Comparison of ENCODE assay signal across 1 cellular context in the genomic region with DNA sequence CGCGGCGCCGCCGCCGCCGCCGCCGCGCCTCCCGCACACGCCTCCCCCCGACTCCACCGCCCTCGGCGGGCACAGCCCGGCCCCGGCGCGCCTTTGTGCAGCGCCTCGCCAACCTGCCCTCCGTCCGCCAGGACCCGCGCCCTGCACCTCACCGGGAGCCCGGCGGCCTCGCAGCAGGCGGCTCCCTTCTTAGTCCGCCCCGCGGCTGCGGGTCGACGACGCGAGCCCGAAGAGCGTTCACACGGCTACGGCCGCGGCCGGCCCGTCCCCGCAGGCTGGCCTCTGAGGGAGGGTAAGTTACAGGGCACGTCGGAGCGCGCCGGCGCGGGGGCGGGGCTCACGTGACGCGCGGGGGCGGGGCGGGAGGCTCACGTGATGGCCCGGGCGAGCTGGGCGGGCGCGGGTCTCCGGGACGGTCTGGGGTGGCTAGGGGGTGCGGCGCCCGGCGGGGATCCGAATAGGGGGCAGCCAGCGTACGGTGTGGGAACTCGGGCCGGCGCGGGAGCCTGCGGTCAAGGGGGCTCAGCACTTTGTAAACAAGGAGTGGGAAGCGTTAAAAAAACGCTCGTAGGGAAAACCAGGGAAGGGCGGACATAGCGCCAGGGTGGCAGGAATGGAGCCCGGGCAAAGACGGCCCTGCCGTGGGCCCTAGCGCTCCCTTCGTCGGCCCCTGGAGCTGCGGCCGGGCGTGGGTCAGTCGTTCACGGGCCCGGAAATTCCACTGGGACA.
TF ChIP-seq lines count a peak whose summit lies in the region.

A gene with protein sequence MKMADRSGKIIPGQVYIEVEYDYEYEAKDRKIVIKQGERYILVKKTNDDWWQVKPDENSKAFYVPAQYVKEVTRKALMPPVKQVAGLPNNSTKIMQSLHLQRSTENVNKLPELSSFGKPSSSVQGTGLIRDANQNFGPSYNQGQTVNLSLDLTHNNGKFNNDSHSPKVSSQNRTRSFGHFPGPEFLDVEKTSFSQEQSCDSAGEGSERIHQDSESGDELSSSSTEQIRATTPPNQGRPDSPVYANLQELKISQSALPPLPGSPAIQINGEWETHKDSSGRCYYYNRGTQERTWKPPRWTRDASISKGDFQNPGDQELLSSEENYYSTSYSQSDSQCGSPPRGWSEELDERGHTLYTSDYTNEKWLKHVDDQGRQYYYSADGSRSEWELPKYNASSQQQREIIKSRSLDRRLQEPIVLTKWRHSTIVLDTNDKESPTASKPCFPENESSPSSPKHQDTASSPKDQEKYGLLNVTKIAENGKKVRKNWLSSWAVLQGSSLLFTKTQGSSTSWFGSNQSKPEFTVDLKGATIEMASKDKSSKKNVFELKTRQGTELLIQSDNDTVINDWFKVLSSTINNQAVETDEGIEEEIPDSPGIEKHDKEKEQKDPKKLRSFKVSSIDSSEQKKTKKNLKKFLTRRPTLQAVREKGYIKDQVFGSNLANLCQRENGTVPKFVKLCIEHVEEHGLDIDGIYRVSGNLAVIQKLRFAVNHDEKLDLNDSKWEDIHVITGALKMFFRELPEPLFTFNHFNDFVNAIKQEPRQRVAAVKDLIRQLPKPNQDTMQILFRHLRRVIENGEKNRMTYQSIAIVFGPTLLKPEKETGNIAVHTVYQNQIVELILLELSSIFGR (minus strand): TSS at position 301 of the 729 bp plus-strand sequence. CDS start 19,976 bp downstream, outside the sequence.

TF ChIP-seq in K562, 482 proteins besides CTCF, POLR2A, EP300 and RAD21 (continued from another document and continues in another):
- TF ChIP-seq, protein P1, sequence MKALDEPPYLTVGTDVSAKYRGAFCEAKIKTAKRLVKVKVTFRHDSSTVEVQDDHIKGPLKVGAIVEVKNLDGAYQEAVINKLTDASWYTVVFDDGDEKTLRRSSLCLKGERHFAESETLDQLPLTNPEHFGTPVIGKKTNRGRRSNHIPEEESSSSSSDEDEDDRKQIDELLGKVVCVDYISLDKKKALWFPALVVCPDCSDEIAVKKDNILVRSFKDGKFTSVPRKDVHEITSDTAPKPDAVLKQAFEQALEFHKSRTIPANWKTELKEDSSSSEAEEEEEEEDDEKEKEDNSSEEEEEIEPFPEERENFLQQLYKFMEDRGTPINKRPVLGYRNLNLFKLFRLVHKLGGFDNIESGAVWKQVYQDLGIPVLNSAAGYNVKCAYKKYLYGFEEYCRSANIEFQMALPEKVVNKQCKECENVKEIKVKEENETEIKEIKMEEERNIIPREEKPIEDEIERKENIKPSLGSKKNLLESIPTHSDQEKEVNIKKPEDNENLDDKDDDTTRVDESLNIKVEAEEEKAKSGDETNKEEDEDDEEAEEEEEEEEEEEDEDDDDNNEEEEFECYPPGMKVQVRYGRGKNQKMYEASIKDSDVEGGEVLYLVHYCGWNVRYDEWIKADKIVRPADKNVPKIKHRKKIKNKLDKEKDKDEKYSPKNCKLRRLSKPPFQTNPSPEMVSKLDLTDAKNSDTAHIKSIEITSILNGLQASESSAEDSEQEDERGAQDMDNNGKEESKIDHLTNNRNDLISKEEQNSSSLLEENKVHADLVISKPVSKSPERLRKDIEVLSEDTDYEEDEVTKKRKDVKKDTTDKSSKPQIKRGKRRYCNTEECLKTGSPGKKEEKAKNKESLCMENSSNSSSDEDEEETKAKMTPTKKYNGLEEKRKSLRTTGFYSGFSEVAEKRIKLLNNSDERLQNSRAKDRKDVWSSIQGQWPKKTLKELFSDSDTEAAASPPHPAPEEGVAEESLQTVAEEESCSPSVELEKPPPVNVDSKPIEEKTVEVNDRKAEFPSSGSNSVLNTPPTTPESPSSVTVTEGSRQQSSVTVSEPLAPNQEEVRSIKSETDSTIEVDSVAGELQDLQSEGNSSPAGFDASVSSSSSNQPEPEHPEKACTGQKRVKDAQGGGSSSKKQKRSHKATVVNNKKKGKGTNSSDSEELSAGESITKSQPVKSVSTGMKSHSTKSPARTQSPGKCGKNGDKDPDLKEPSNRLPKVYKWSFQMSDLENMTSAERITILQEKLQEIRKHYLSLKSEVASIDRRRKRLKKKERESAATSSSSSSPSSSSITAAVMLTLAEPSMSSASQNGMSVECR (CRISPR knock-in tag; IDR thresholded peaks at IDR 0.05), result peak; percentile 25
- TF ChIP-seq PHF8 (IDR thresholded peaks at IDR 0.05; ENCODE audit: borderline replicate concordance, low read length), result peak; percentile 86
- TF ChIP-seq FOXP1 (CRISPR knock-in tag; IDR thresholded peaks at IDR 0.05), result peak; percentile 31
- TF ChIP-seq CCNT2 (IDR thresholded peaks at IDR 0.05; ENCODE audit: borderline replicate concordance, extremely low read depth, insufficient read length, low read depth, low read length), result peak; percentile 71
- TF ChIP-seq, protein P2, sequence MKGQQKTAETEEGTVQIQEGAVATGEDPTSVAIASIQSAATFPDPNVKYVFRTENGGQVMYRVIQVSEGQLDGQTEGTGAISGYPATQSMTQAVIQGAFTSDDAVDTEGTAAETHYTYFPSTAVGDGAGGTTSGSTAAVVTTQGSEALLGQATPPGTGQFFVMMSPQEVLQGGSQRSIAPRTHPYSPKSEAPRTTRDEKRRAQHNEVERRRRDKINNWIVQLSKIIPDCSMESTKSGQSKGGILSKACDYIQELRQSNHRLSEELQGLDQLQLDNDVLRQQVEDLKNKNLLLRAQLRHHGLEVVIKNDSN (CRISPR knock-in tag; IDR thresholded peaks at IDR 0.05), result peak; percentile 92
- TF ChIP-seq HNRNPL (IDR thresholded peaks at IDR 0.05; ENCODE audit: low read depth, low read length), result peak; percentile 85
- TF ChIP-seq, protein P3, sequence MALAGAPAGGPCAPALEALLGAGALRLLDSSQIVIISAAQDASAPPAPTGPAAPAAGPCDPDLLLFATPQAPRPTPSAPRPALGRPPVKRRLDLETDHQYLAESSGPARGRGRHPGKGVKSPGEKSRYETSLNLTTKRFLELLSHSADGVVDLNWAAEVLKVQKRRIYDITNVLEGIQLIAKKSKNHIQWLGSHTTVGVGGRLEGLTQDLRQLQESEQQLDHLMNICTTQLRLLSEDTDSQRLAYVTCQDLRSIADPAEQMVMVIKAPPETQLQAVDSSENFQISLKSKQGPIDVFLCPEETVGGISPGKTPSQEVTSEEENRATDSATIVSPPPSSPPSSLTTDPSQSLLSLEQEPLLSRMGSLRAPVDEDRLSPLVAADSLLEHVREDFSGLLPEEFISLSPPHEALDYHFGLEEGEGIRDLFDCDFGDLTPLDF (CRISPR knock-in tag; IDR thresholded peaks at IDR 0.05), result no peak
- TF ChIP-seq JUNB (CRISPR knock-in tag; conservative IDR thresholded peaks at IDR 0.05), result no peak
- TF ChIP-seq MYNN (IDR thresholded peaks at IDR 0.05), result no peak
- TF ChIP-seq MYNN (CRISPR knock-in tag; IDR thresholded peaks at IDR 0.05), result no peak
- peak; percentile 65 for TF ChIP-seq SUPT5H (IDR thresholded peaks at IDR 0.05)
- TF ChIP-seq MBD2 (IDR thresholded peaks at IDR 0.05; ENCODE audit: borderline replicate concordance, low read depth), result 0 out of 2 replicates have a peak, but pooled peaks have one; percentile 7
- peak; percentile 71 to 76 for TF ChIP-seq FOXK2 (conservative IDR thresholded peaks at IDR 0.05 in 1 of 2, IDR thresholded peaks at IDR 0.05 in 1 of 2; ENCODE audit: low read depth in 2 of 2)
- peak; percentile 63 for TF ChIP-seq CREM (IDR thresholded peaks at IDR 0.05; ENCODE audit: low read depth)
- no peak for TF ChIP-seq SNRNP70 (optimal IDR thresholded peaks at IDR 0.05; ENCODE audit: low read depth, low read length)
- peak; percentile 83 for TF ChIP-seq CXXC5 (CRISPR knock-in tag; IDR thresholded peaks at IDR 0.05)
- 0 out of 2 replicates have a peak, but pooled peaks have one; percentile 52 for TF ChIP-seq SMAD4 (CRISPR knock-in tag; conservative IDR thresholded peaks at IDR 0.05)
- no peak for TF ChIP-seq TCFL5 (CRISPR knock-in tag; conservative IDR thresholded peaks at IDR 0.05)
- no peak for TF ChIP-seq ETS2 (tag; IDR thresholded peaks at IDR 0.05; ENCODE audit: borderline replicate concordance, poor library complexity, severe bottlenecking)
- TF ChIP-seq SMARCC2 (IDR thresholded peaks at IDR 0.05; ENCODE audit: low read depth), result 0 out of 2 replicates have a peak, but pooled peaks have one; percentile 16
- TF ChIP-seq CREB1 (IDR thresholded peaks at IDR 0.05), result 0 out of 2 replicates have a peak, but pooled peaks have one; percentile 42
- TF ChIP-seq CREB1 (CRISPR knock-in tag; IDR thresholded peaks at IDR 0.05), result 0 out of 2 replicates have a peak, but pooled peaks have one; percentile 37
- TF ChIP-seq, protein P4, sequence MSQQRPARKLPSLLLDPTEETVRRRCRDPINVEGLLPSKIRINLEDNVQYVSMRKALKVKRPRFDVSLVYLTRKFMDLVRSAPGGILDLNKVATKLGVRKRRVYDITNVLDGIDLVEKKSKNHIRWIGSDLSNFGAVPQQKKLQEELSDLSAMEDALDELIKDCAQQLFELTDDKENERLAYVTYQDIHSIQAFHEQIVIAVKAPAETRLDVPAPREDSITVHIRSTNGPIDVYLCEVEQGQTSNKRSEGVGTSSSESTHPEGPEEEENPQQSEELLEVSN (IDR thresholded peaks at IDR 0.05; ENCODE audit: borderline replicate concordance in 1 of 2, extremely low read depth in 1 of 2, insufficient read depth in 1 of 2, insufficient read length in 1 of 2, low read depth in 1 of 2, low read length in 1 of 2, poor library complexity in 1 of 2, severe bottlenecking in 1 of 2), result peak in 1 of 2 experiments; percentile 36
- no peak for TF ChIP-seq MTF1 (CRISPR knock-in tag; IDR thresholded peaks at IDR 0.05; ENCODE audit: borderline replicate concordance)
- peak; percentile 73; the same call in 1 of the 2 replicates for TF ChIP-seq RB1 (IDR thresholded peaks at IDR 0.05; ENCODE audit: low read depth)
- 0 out of 2 replicates have a peak, but pooled peaks have one; percentile 19 for TF ChIP-seq SREBF1 (IDR thresholded peaks at IDR 0.05; ENCODE audit: borderline replicate concordance, low read depth, low read length)
- peak; percentile 49; the same call in 1 of the 2 replicates for TF ChIP-seq NCOR1 (IDR thresholded peaks at IDR 0.05)
- TF ChIP-seq, protein P5, sequence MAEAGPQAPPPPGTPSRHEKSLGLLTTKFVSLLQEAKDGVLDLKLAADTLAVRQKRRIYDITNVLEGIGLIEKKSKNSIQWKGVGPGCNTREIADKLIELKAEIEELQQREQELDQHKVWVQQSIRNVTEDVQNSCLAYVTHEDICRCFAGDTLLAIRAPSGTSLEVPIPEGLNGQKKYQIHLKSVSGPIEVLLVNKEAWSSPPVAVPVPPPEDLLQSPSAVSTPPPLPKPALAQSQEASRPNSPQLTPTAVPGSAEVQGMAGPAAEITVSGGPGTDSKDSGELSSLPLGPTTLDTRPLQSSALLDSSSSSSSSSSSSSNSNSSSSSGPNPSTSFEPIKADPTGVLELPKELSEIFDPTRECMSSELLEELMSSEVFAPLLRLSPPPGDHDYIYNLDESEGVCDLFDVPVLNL (CRISPR knock-in tag; IDR thresholded peaks at IDR 0.05; ENCODE audit: low read depth), result 0 out of 2 replicates have a peak, but pooled peaks have one; percentile 26
- TF ChIP-seq SRF (CRISPR knock-in tag; IDR thresholded peaks at IDR 0.05), result 0 out of 4 replicates have a peak, but pooled peaks of 1 of the 2 experiments have one; percentile 21
- peak; percentile 67 for TF ChIP-seq TAF1 (IDR thresholded peaks at IDR 0.05; ENCODE audit: control insufficient read depth, extremely low read depth, insufficient read depth, low read length, severe bottlenecking)
- TF ChIP-seq RUNX1 (IDR thresholded peaks at IDR 0.05; ENCODE audit: low read depth), result 0 out of 2 replicates have a peak, but pooled peaks have one; percentile 18
- TF ChIP-seq, protein P6, sequence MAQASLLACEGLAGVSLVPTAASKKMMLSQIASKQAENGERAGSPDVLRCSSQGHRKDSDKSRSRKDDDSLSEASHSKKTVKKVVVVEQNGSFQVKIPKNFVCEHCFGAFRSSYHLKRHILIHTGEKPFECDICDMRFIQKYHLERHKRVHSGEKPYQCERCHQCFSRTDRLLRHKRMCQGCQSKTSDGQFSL (CRISPR knock-in tag; IDR thresholded peaks at IDR 0.05), result peak; percentile 46; the same call in 1 of the 2 replicates
- TF ChIP-seq, protein P6 (tag; IDR thresholded peaks at IDR 0.05), result no peak
- peak; percentile 80 for TF ChIP-seq ZFX (CRISPR knock-in tag; IDR thresholded peaks at IDR 0.05)
- TF ChIP-seq KDM5B (IDR thresholded peaks at IDR 0.05; ENCODE audit: insufficient replicate concordance, low read depth, low read length), result peak; percentile 90
- peak; percentile 43 for TF ChIP-seq HMGN3 (IDR thresholded peaks at IDR 0.05; ENCODE audit: borderline replicate concordance, extremely low read depth, insufficient read length, low read depth, low read length)
- TF ChIP-seq POLR2AphosphoS5 (IDR thresholded peaks at IDR 0.05; ENCODE audit: control insufficient read depth, insufficient read depth, low read depth, low read length), result peak; percentile 79
- peak; percentile 69 for TF ChIP-seq RBM22 (IDR thresholded peaks at IDR 0.05; ENCODE audit: low read depth, low read length, poor library complexity, severe bottlenecking)
- peak; percentile 60; the same call in 1 of the 2 replicates for TF ChIP-seq ERF (CRISPR knock-in tag; IDR thresholded peaks at IDR 0.05)
- TF ChIP-seq CEBPG (CRISPR knock-in tag; IDR thresholded peaks at IDR 0.05), result 0 out of 2 replicates have a peak, but pooled peaks have one; percentile 14
- no peak for TF ChIP-seq CEBPG (tag; conservative IDR thresholded peaks at IDR 0.05 in 1 of 2, IDR thresholded peaks at IDR 0.05 in 1 of 2)
- TF ChIP-seq TOE1 (IDR thresholded peaks at IDR 0.05; ENCODE audit: borderline replicate concordance), result peak; percentile 77; the same call in 1 of the 2 replicates
- no peak for TF ChIP-seq TOE1 (CRISPR knock-in tag; IDR thresholded peaks at IDR 0.05; ENCODE audit: borderline replicate concordance, low read depth)
- TF ChIP-seq, protein P7, sequence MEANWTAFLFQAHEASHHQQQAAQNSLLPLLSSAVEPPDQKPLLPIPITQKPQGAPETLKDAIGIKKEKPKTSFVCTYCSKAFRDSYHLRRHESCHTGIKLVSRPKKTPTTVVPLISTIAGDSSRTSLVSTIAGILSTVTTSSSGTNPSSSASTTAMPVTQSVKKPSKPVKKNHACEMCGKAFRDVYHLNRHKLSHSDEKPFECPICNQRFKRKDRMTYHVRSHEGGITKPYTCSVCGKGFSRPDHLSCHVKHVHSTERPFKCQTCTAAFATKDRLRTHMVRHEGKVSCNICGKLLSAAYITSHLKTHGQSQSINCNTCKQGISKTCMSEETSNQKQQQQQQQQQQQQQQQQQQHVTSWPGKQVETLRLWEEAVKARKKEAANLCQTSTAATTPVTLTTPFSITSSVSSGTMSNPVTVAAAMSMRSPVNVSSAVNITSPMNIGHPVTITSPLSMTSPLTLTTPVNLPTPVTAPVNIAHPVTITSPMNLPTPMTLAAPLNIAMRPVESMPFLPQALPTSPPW (CRISPR knock-in tag; IDR thresholded peaks at IDR 0.05), result peak; percentile 92
- TF ChIP-seq POLR2G (IDR thresholded peaks at IDR 0.05; ENCODE audit: low read depth, low read length), result peak; percentile 92
- 0 out of 2 replicates have a peak, but pooled peaks have one; percentile 13 for TF ChIP-seq RBM14 (IDR thresholded peaks at IDR 0.05; ENCODE audit: borderline replicate concordance, insufficient read depth, low read depth, low read length)
- peak; percentile 66; the same call in 1 of the 2 replicates for TF ChIP-seq SIN3B (IDR thresholded peaks at IDR 0.05; ENCODE audit: low read depth)
- peak; percentile 26 for TF ChIP-seq HNRNPLL (IDR thresholded peaks at IDR 0.05; ENCODE audit: low read depth, low read length, poor library complexity, severe bottlenecking)
